ENCODE assay signal across 11 cellular contexts in the genomic region with DNA sequence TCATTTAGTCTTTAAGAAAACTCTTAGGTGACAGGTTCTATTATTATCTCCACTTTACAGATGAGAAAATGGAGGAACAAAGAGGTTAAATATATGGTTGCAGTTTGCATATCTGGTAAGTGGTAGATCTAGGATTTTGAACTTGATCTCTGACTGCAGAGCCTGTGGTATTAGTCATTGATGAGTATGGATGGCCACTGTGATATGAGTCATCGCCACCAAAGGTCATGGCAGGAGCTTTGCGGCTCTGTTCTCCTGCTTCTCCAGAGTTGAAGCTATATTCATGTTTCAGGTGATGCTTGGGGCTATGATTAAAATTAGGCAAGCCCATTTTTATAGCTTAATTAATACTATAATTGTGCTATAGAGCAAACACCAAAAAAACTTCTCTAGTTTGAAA.
A peak's percentile ranks its signal among the peaks of the same experiment; 100 is the strongest.
DNase-seq lines count a peak whose midpoint lies in the region; ATAC-seq and TF ChIP-seq lines count a peak whose summit lies in the region.
"Had no signal": no experiment of that assay in that cellular context is flagged by ENCODE, and none has a peak within 500 bp of the region (broad histone marks: within the 10 kb centered on the region; RNA-seq: fewer than 3 reads in every experiment).

No MANE protein-coding gene starts in this region.

- no peaks in the 10 kb centered on the region for H3K36me3 ChIP-seq in GM23248 (ENCODE audit: low read depth)
- H3K36me3 ChIP-seq: heart left ventricle had no signal

- 8% methylated on average over 2 of the region's 2 CpGs for WGBS in GM23248 (ENCODE audit: low coverage in 1 of 2, low lambda C conversion rate in 2 of 2, missing lambda C conversion rate in 2 of 2), 2 experiments

- DNase-seq in GM23248 (peak; percentile 76), NCI-H460 (ENCODE audit: extremely low read depth, low read depth) (peak; percentile 19), cardiac fibroblast (ENCODE audit: low read depth in 2 of 2) (peak; percentile 2 to 60), renal cortical epithelial cell (ENCODE audit: low read depth) (peak; percentile 82), occipital lobe (lab: John Stamatoyannopoulos, UW) (no peak), DMS153 treated with DMSO at 0.1 percent for 48 hours (lab: John Stamatoyannopoulos, UW; ENCODE audit: unreplicated experiment) (no peak)
- DNase-seq: activated B cell treated with CpG ODN at 0.5 μM for 24 hours; activated effector memory CD4-positive, alpha-beta T cell treated with Interleukin-2 at 50 U/mL for 16 hours; heart left ventricle; retina had no signal

- no peaks in the 10 kb centered on the region for H4K20me1 ChIP-seq in GM23248 (ENCODE audit: insufficient read depth)

- H3K79me2 ChIP-seq in GM23248 (ENCODE audit: insufficient read depth), result no peaks in the 10 kb centered on the region

- H3K9ac ChIP-seq in GM23248, result no peak overlapping the region

- TF ChIP-seq CTCF in cardiac fibroblast (IDR thresholded peaks at IDR 0.05; ENCODE audit: low read depth, low read length), result no peak

- H3K4me1 ChIP-seq in GM23248 (ENCODE audit: insufficient read depth), result peaks cover 8% of the 10 kb centered on the region
- H3K4me1 ChIP-seq: heart left ventricle had no signal

- no peaks in the 10 kb centered on the region for H3K9me2 ChIP-seq in GM23248 (ENCODE audit: insufficient read depth)

- H3K9me3 ChIP-seq in GM23248 (ENCODE audit: low read depth), result no peaks in the 10 kb centered on the region
- H3K9me3 ChIP-seq: heart left ventricle had no signal

- no peak for ATAC-seq in GM21723 (IDR thresholded peaks at IDR 0.05; ENCODE audit: unreplicated experiment)
- ATAC-seq: heart left ventricle had no signal

- H3K4me3 ChIP-seq in GM23248, result no peak overlapping the region
- no peak overlapping the region for H3K4me3 ChIP-seq in cardiac fibroblast (replicated peaks in 1 of 2; ENCODE audit: low read depth in 2 of 2, low read length in 2 of 2)
- H3K4me3 ChIP-seq: heart left ventricle had no signal

- in situ Hi-C loops in GM23248 (cut with MboI), result no loop called here

- H2AFZ ChIP-seq in GM23248, result no peak overlapping the region

- no peaks in the 10 kb centered on the region; the same call in 1 of the 2 replicates for H3K27me3 ChIP-seq in GM23248 (replicated peaks; ENCODE audit: insufficient read depth)
- H3K27me3 ChIP-seq: heart left ventricle had no signal

- no peak overlapping the region for H3K4me2 ChIP-seq in GM23248 (ENCODE audit: unreplicated experiment)

- no peak overlapping the region for H3K27ac ChIP-seq in GM23248
- H3K27ac ChIP-seq: heart left ventricle had no signal

- no peaks in the 10 kb centered on the region for H3F3A ChIP-seq in GM23248 (ENCODE audit: insufficient read depth)

Comparison
In these comparisons a context has a peak if more than half of its experiments do, and no peak if none do; other contexts are left out.
1. DNase-seq: peak in GM23248 (single experiment), NCI-H460 (single experiment), cardiac fibroblast (2 of 2) and renal cortical epithelial cell (single experiment); none in occipital lobe (single experiment) and DMS153 treated with DMSO at 0.1 percent for 48 hours (single experiment).